In the genomic region with DNA sequence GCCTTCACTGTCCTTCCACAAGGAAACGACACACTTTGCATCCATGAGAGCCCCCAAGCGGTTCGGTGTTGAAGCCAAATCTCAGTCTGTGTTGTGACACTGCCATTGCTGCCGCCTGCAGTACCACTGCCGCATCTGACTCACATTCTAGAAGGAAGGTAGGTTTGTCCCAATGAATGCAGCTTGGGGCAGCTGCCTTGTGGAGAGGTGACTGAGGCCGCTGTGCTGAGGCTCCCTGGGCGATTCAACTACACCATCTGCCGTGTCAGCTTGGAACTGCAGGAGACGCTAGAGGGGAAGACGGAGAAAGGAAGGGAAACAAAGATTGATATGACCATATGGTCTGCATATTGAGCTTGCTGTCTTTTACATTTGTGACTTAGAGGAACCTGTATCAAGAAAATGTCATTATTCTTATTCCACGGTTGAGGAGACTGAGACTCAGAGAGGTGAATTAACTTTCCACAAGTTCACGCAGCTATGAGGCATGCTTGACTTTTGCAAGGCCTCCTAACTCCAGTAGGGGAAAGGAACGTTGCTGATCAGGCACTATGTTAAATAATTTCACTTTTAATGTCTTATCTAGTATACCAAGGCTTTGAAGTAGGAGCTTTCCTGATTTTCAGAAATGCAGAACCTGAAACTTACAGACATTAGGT, we compare ENCODE assay signal across 8 cellular contexts. TPM values are rescaled to one million over a fixed set of nuclear protein-coding genes. Genes with fewer than 3 reads are reported as not detected.
DNase-seq lines count a peak whose midpoint lies in the region; ATAC-seq lines count a peak whose summit lies in the region.

No MANE protein-coding gene starts in this region.

- H3K27me3 ChIP-seq in CD4-positive, CD25-positive, alpha-beta regulatory T cell (ENCODE audit: control insufficient read depth, insufficient read depth, low read length), result no peaks in the 10 kb centered on the region

- no peaks in the 10 kb centered on the region for H3K9me3 Mint-ChIP-seq in CD4-positive, CD25-positive, alpha-beta regulatory T cell

- H3K9me3 ChIP-seq in CD4-positive, CD25-positive, alpha-beta regulatory T cell (ENCODE audit: control insufficient read depth in 2 of 2, low read length in 2 of 2), result no peaks in the 10 kb centered on the region

- H3K27ac Mint-ChIP-seq in CD4-positive, CD25-positive, alpha-beta regulatory T cell, result peak overlapping the region in 1 of 3 donors; percentile 48

- no peak overlapping the region for H3K4me3 ChIP-seq in CD4-positive, CD25-positive, alpha-beta regulatory T cell (ENCODE audit: low read depth, low read length)

- H3K4me1 Mint-ChIP-seq in CD4-positive, CD25-positive, alpha-beta regulatory T cell, result peaks cover 0 to 3% (median 0%) of the 10 kb centered on the region in 4 donors

- H3K36me3 Mint-ChIP-seq in CD4-positive, CD25-positive, alpha-beta regulatory T cell, result no peaks in the 10 kb centered on the region

- peak; percentile 75 to 95 for ATAC-seq in CD4-positive, CD25-positive, alpha-beta regulatory T cell (ENCODE audit: low read depth in 2 of 2)
- ATAC-seq in GM19351 (IDR thresholded peaks at IDR 0.05; ENCODE audit: unreplicated experiment) (peak; percentile 98), HG03432 (IDR thresholded peaks at IDR 0.05; ENCODE audit: unreplicated experiment) (peak; percentile 99), left lobe of liver (peak; percentile 100)

- H3K4me3 Mint-ChIP-seq in CD4-positive, CD25-positive, alpha-beta regulatory T cell, result no peak overlapping the region

- peaks cover 19% of the 10 kb centered on the region for H3K27me3 Mint-ChIP-seq in CD4-positive, CD25-positive, alpha-beta regulatory T cell

- no peaks in the 10 kb centered on the region for H3K36me3 ChIP-seq in CD4-positive, CD25-positive, alpha-beta regulatory T cell (ENCODE audit: control insufficient read depth, insufficient read depth, low read length)

- DNase-seq in CD4-positive, CD25-positive, alpha-beta regulatory T cell, result peak; percentile 36 to 73 (median 63)
- DNase-seq in NCI-H460 (ENCODE audit: extremely low read depth, low read depth) (peak; percentile 76), cerebellar nuclear complex (lab: John Stamatoyannopoulos, UW) (peak; percentile 47 to 63), left lobe of liver (ENCODE audit: low spot score) (peak; percentile 78)
- peak; percentile 71 for DNase-seq in activated CD4-positive, CD25-positive, alpha-beta regulatory T cell treated with anti-CD3 and anti-CD28 coated beads, Interleukin-2, amount 50 U/mL, for 72 hours
- peak; percentile 38 to 58 (median 42) for DNase-seq in stimulated activated CD4-positive, alpha-beta T cell treated with anti-CD3 and anti-CD28 coated beads, TNF-alpha, amount 100 ng/mL, for 4 hours (ENCODE audit: low read depth in 3 of 3)

- no peak overlapping the region for H3K27ac ChIP-seq in CD4-positive, CD25-positive, alpha-beta regulatory T cell (ENCODE audit: insufficient read depth, low read length, poor library complexity, severe bottlenecking)

- no peaks in the 10 kb centered on the region for H3K4me1 ChIP-seq in CD4-positive, CD25-positive, alpha-beta regulatory T cell (ENCODE audit: control insufficient read depth, insufficient read depth, low read length, poor library complexity, severe bottlenecking)

RNA-seq across cellular contexts. Expression of gene LMAN1, which starts 43.5 kb away (rescaled TPM):
- total RNA-seq in CD4-positive, CD25-positive, alpha-beta regulatory T cell, result 51.3 TPM
- 10 to 100 TPM; 25.3 to 37.4 (median 34.4) TPM for polyA plus RNA-seq in CD4-positive, CD25-positive, alpha-beta regulatory T cell
- 164 and 176 TPM in 2 replicates for total RNA-seq in NCI-H460 (2014; rRNA removed; shearing (Covaris generic))
- polyA plus RNA-seq in NCI-H460 (2014; cell fraction: nucleus; rRNA removed), result 105 and 155 TPM in 2 replicates
- total RNA-seq in left lobe of liver, result 118 TPM
